Comparison of ENCODE assay signal across 8 cellular contexts in the genomic region with DNA sequence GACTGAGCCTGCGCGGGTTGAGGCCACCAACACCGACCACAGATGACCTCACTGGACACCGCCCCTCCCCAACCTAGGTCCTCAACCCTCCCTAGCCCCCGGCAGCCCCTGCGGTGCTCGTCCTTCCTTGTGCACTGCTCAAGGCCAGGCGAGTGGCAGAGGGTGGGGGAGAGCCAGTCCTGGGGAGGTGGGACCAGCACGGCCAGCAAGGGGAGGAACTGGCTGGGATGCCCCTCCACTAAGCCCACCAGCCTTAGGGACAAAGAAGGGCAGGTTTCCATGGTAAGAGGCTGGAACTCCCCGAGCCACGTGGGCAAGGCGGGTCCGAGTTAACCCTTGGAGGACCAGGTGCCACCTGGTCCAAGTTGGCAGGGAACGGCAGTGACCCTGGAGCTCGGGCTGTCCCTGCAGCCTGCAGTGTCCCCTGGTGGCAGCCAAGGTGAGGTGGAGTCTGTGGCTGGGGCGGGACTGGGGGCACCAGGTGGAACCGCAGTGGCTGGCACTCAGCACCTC. TPM values are rescaled to one million over a fixed set of nuclear protein-coding genes. Genes with fewer than 3 reads are reported as not detected.
DNase-seq lines count a peak whose midpoint lies in the region; ATAC-seq and TF ChIP-seq lines count a peak whose summit lies in the region.

No MANE protein-coding gene starts in this region.

- H2AFZ ChIP-seq in fibroblast of lung (ENCODE audit: low read length), result no peak overlapping the region

- H3K9ac ChIP-seq in HUES48 (ENCODE audit: low read depth, low read length) (no peak overlapping the region), fibroblast of lung (ENCODE audit: insufficient read depth, low read length) (no peak overlapping the region)

- peaks cover 41% of the 10 kb centered on the region for H3K27me3 ChIP-seq in HUES48 (ENCODE audit: control insufficient read depth, insufficient read depth, low read length)
- H3K27me3 ChIP-seq in WERI-Rb-1 (ENCODE audit: insufficient read depth, low read depth, severe bottlenecking), result no peaks in the 10 kb centered on the region
- peaks cover 11% of the 10 kb centered on the region for H3K27me3 ChIP-seq in fibroblast of lung (ENCODE audit: control insufficient read depth, insufficient read depth, low read length)

- no peak overlapping the region for H3K4me2 ChIP-seq in fibroblast of lung (ENCODE audit: extremely low read depth, insufficient read depth, low read length)

- H4K20me1 ChIP-seq in fibroblast of lung (ENCODE audit: control insufficient read depth, extremely low read depth, insufficient read depth, low read length), result no peaks in the 10 kb centered on the region

- no peaks in the 10 kb centered on the region for H3K79me2 ChIP-seq in fibroblast of lung (ENCODE audit: control insufficient read depth, insufficient read depth, low read length)

- TF ChIP-seq CTCF in WERI-Rb-1 (IDR thresholded peaks at IDR 0.05; ENCODE audit: low read depth, low read length), result peak; percentile 100
- peak; percentile 30 to 51 for TF ChIP-seq CTCF in fibroblast of lung (conservative IDR thresholded peaks at IDR 0.05 in 1 of 2, IDR thresholded peaks at IDR 0.05 in 1 of 2; ENCODE audit: low read depth in 1 of 2, low read length in 2 of 2)

- H3K9me3 ChIP-seq in HUES48 (ENCODE audit: control insufficient read depth, insufficient read depth, low read length) (no peaks in the 10 kb centered on the region), WERI-Rb-1 (ENCODE audit: severe bottlenecking) (peaks cover 2% of the 10 kb centered on the region), fibroblast of lung (ENCODE audit: control insufficient read depth, insufficient read depth, low read depth, low read length) (no peaks in the 10 kb centered on the region)

- no peaks in the 10 kb centered on the region for H3K4me1 ChIP-seq in HUES48 (ENCODE audit: control insufficient read depth, insufficient read depth, low read length)
- H3K4me1 ChIP-seq in fibroblast of lung (ENCODE audit: control insufficient read depth, extremely low read depth, insufficient read depth, low read length), result no peaks in the 10 kb centered on the region

- DNase-seq in DMS153 (lab: John Stamatoyannopoulos, UW), result peak; percentile 85
- DNase-seq in WERI-Rb-1, result peak; percentile 85
- no peak for DNase-seq in fibroblast of lung (ENCODE audit: low read depth in 2 of 2)
- DNase-seq in sciatic nerve (ENCODE audit: low spot score), result no peak
- DNase-seq in kidney glomerular epithelial cell (lab: John Stamatoyannopoulos, UW), result no peak

- peaks cover 10% of the 10 kb centered on the region for H3K36me3 ChIP-seq in HUES48 (ENCODE audit: control insufficient read depth, insufficient read depth, low read length)
- peaks cover 39% of the 10 kb centered on the region for H3K36me3 ChIP-seq in WERI-Rb-1
- peaks cover 8% of the 10 kb centered on the region for H3K36me3 ChIP-seq in fibroblast of lung (ENCODE audit: control insufficient read depth, insufficient read depth, low read length)

- H3K4me3 ChIP-seq in HUES48 (ENCODE audit: low read depth, low read length) (peak overlapping the region; percentile 48; the same call in 1 of the 2 replicates), WERI-Rb-1 (ENCODE audit: low read depth, low read length) (no peak overlapping the region), fibroblast of lung (replicated peaks in 1 of 4; ENCODE audit: control extremely low read depth in 1 of 4, insufficient read depth in 1 of 4, low read depth in 3 of 4, low read length in 4 of 4) (no peak overlapping the region)

- intact Hi-C loops in sciatic nerve (cut with DNase I), result no loop called here

- H3K27ac ChIP-seq in HUES48 (ENCODE audit: low read depth, low read length) (no peak overlapping the region), WERI-Rb-1 (peak overlapping the region; percentile 77), fibroblast of lung (ENCODE audit: insufficient read depth, low read length) (no peak overlapping the region)

- ATAC-seq in sciatic nerve (peak; percentile 38), HG02885 (IDR thresholded peaks at IDR 0.05; ENCODE audit: poor library complexity, unreplicated experiment) (no peak), HG03460 (IDR thresholded peaks at IDR 0.05; ENCODE audit: unreplicated experiment) (no peak)

RNA-seq across cellular contexts. Expression of gene FSCN2, which starts 9.2 kb away (rescaled TPM):
- 1.5 and 2.0 TPM in 2 replicates for total RNA-seq in fibroblast of lung
- 0.07 and 0.35 TPM in 2 replicates for polyA plus RNA-seq in fibroblast of lung
- polyA plus RNA-seq in fibroblast of lung (2012), result 0.21 and 0.73 TPM in 2 replicates
- polyA minus RNA-seq in fibroblast of lung (ENCODE audit: low replicate concordance), result 0.39 TPM in 1 of 2 replicates, not detected in the other
- 1.6 TPM for total RNA-seq in sciatic nerve

RNA-seq across cellular contexts. Expression of gene FAAP100, which starts 14.8 kb away (rescaled TPM):
- total RNA-seq in fibroblast of lung, result 10.4 and 12.6 TPM in 2 replicates
- 6.7 and 8.1 TPM in 2 replicates for polyA plus RNA-seq in fibroblast of lung
- 13.7 and 19.1 TPM in 2 replicates for polyA plus RNA-seq in fibroblast of lung (2012)
- 17.6 and 22.4 TPM in 2 replicates for polyA minus RNA-seq in fibroblast of lung (ENCODE audit: low replicate concordance)
- 20.0 TPM for total RNA-seq in sciatic nerve

RNA-seq across cellular contexts. Expression of gene ACTG1, which starts 24.8 kb away (rescaled TPM):
- total RNA-seq in fibroblast of lung (5,538 and 6,636 TPM in 2 replicates), sciatic nerve (2,552 TPM)
- polyA plus RNA-seq in fibroblast of lung, result 8,446 and 8,888 TPM in 2 replicates
- polyA plus RNA-seq in fibroblast of lung (2012), result 6,897 and 7,279 TPM in 2 replicates
- polyA minus RNA-seq in fibroblast of lung (ENCODE audit: low replicate concordance), result 10,903 and 14,156 TPM in 2 replicates

Comparison
In these comparisons a context has a peak if more than half of its experiments do, and no peak if none do; other contexts are left out.
1. DNase-seq: peak in DMS153 (single experiment) and WERI-Rb-1 (single experiment); none in fibroblast of lung (0 of 2), sciatic nerve (single experiment) and kidney glomerular epithelial cell (single experiment).